Comparison of ENCODE assay signal across 8 cellular contexts in the genomic region with DNA sequence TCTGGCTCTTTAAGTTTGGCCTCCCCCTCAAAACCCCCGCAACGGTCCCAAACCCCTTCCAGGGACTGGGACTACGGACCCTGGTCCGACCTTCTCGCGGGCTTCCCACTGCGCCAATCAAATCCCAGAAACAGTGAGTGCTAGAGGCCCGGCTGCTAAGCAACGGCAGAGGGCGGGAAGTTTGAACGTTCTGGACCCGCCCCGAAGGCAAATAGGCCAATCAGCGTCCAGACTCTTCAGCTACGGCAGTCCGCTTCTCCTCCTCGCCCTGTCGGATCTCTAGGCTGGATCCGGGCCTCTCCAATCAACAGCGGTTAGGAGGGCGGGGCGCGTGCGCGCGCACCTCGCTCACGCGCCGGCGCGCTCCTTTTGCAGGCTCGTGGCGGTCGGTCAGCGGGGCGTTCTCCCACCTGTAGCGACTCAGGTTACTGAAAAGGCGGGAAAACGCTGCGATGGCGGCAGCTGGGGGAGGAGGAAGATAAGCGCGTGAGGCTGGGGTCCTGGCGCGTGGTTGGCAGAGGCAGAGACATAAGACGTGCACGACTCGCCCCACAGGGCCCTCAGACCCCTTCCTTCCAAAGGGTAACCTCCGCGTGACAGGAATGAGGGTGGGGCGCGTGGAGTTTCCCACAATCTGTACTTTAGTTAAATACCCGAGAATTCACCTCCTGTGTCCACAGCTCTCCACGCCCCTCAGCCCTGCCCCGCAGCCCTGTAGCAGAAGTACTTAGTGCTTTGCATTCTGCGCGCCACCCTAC. TPM values are rescaled to one million over a fixed set of nuclear protein-coding genes. Genes with fewer than 3 reads are reported as not detected.
DNase-seq lines count a peak whose midpoint lies in the region; ATAC-seq, FAIRE-seq and TF ChIP-seq lines count a peak whose summit lies in the region.

A gene (plus strand): TSS at position 367 of the 758 bp plus-strand sequence. CDS start 462 bp downstream, outside the sequence.

- TF ChIP-seq CTCF in AG09309 (IDR thresholded peaks at IDR 0.05; ENCODE audit: control insufficient read depth, insufficient read depth, low read depth, low read length, missing control alignments) = no peak
- TF ChIP-seq CTCF in keratinocyte (optimal IDR thresholded peaks at IDR 0.05 in 1 of 3, IDR thresholded peaks at IDR 0.05 in 1 of 3, conservative IDR thresholded peaks at IDR 0.05 in 1 of 3; ENCODE audit: extremely low read depth in 1 of 3, insufficient read depth in 2 of 3, low read length in 3 of 3) = no peak

- peak; percentile 23 for FAIRE-seq in keratinocyte (lab: Jason Lieb, UNC)

- peak; percentile 65 for TF ChIP-seq POLR2A in GM18951 (IDR thresholded peaks at IDR 0.05; ENCODE audit: extremely low read depth, insufficient read depth, insufficient read length)

- H3K4me2 ChIP-seq in keratinocyte (ENCODE audit: control insufficient read depth, extremely low read depth, insufficient read depth, low read depth, low read length) = peak within 1 kb of the TSS; percentile 81

- peak; percentile 70 for ATAC-seq in HG03175 (IDR thresholded peaks at IDR 0.05; ENCODE audit: unreplicated experiment)
- peak; percentile 95 for ATAC-seq in activated CD4-positive, CD25-positive, alpha-beta regulatory T cell treated with anti-CD3 and anti-CD28 coated beads, Interleukin-2, amount 50 U/mL, for 24 hours

- DNase-seq in AG09309 (ENCODE audit: low read depth) = peak; percentile 96
- DNase-seq in NCI-H446 treated with DMSO at 0.1 percent for 48 hours (lab: John Stamatoyannopoulos, UW) = peak; percentile 99
- DNase-seq in cerebellar cortex (ENCODE audit: low spot score) = peak; percentile 100
- DNase-seq in keratinocyte (ENCODE audit: low read depth, low spot score) = peak; percentile 93
- peak; percentile 92 to 96 (median 94) for DNase-seq in stimulated activated CD4-positive, alpha-beta T cell treated with anti-CD3 and anti-CD28 coated beads, Interleukin-12 subunit alpha, Interleukin-12 subunit beta, amount 100 ng/mL, for 48 hours (ENCODE audit: low read depth in 2 of 3, low spot score in 1 of 3)

- no peaks in the 10 kb centered on the region for H3K9me1 ChIP-seq in keratinocyte (ENCODE audit: control insufficient read depth, extremely low read depth, insufficient read depth, low read length)

- peaks cover 26% of the 10 kb centered on the region for H3K4me1 ChIP-seq in keratinocyte (ENCODE audit: control insufficient read depth, extremely low read depth, insufficient read depth, low read length)

- no peaks in the 10 kb centered on the region for H4K20me1 ChIP-seq in keratinocyte (ENCODE audit: control insufficient read depth, extremely low read depth, insufficient read depth, low read length)

- no peaks in the 10 kb centered on the region for H3K9me3 ChIP-seq in keratinocyte (ENCODE audit: control insufficient read depth, low read depth, low read length)

- H3K79me2 ChIP-seq in keratinocyte (ENCODE audit: control insufficient read depth, insufficient read depth, low read length) = peaks cover 21% of the 10 kb centered on the region

- H3K4me3 ChIP-seq in AG09309 (ENCODE audit: control insufficient read depth, low read depth, low read length) (peak within 1 kb of the TSS; percentile 94), keratinocyte (ENCODE audit: control insufficient read depth in 2 of 3, extremely low read depth in 1 of 3, insufficient read depth in 2 of 3, low read depth in 1 of 3, low read length in 3 of 3) (peak within 1 kb of the TSS; percentile 72 to 88 (median 87))

- no peaks in the 10 kb centered on the region for H3K27me3 ChIP-seq in keratinocyte (ENCODE audit: control insufficient read depth, extremely low read depth, insufficient read depth, low read length)

- peak within 1 kb of the TSS; percentile 87 for H2AFZ ChIP-seq in keratinocyte (ENCODE audit: control insufficient read depth, low read length)

- H3K27ac ChIP-seq in keratinocyte (ENCODE audit: control insufficient read depth, insufficient read depth, low read length) = peak within 1 kb of the TSS; percentile 83

- in situ Hi-C loops in GM18951 (cut with MboI; ENCODE audit: low sequenced_read_pairs, unreplicated experiment) = no loop called here

- peak within 1 kb of the TSS; percentile 88 for H3K9ac ChIP-seq in keratinocyte (ENCODE audit: control insufficient read depth, extremely low read depth, insufficient read depth, low read length)

- dilution Hi-C loops in keratinocyte (cut with MboI; ENCODE audit: extremely low pct_ligation_motif_present, low sequenced_read_pairs) = no loop called here

- H3K36me3 ChIP-seq in keratinocyte (ENCODE audit: control insufficient read depth in 2 of 2, extremely low read depth in 1 of 2, insufficient read depth in 2 of 2, low read length in 2 of 2) = peaks cover 2 to 17% of the 10 kb centered on the region in 2 experiments

RNA-seq across cellular contexts. Expression of the gene that starts here (rescaled TPM):
- polyA plus RNA-seq in keratinocyte = 9.4 to 14.8 TPM (median 11.4 TPM) in 3 replicates
- polyA plus RNA-seq in keratinocyte (2011; ENCODE audit: low read depth) = 3.5 TPM
- 2.8 and 3.0 TPM in 2 replicates for polyA plus RNA-seq in keratinocyte (2011; cell fraction: cytosol; rRNA removed)
- 70.2 and 88.1 TPM in 2 replicates for polyA plus RNA-seq in keratinocyte (2011; cell fraction: nucleus; rRNA removed)
- polyA plus RNA-seq in keratinocyte (2012; ENCODE audit: low replicate concordance) = 5.7 and 8.1 TPM in 2 replicates
- 11.4 to 26.0 TPM (median 11.9 TPM) in 3 replicates for polyA minus RNA-seq in keratinocyte
- polyA minus RNA-seq in keratinocyte (2011; cell fraction: cytosol; rRNA and poly(A)+ RNA removed) = 4.6 TPM
- 16.9 and 24.6 TPM in 2 replicates for polyA minus RNA-seq in keratinocyte (2011; cell fraction: nucleus; rRNA and poly(A)+ RNA removed)

Comparison
In these comparisons a context has a peak if more than half of its experiments do, and no peak if none do; other contexts are left out.
1. Peak in every context shown above with its lines: DNase-seq, ATAC-seq, H3K4me3 ChIP-seq and H3K27ac ChIP-seq.